Comparison of ENCODE assay signal across 8 cellular contexts in the genomic region with DNA sequence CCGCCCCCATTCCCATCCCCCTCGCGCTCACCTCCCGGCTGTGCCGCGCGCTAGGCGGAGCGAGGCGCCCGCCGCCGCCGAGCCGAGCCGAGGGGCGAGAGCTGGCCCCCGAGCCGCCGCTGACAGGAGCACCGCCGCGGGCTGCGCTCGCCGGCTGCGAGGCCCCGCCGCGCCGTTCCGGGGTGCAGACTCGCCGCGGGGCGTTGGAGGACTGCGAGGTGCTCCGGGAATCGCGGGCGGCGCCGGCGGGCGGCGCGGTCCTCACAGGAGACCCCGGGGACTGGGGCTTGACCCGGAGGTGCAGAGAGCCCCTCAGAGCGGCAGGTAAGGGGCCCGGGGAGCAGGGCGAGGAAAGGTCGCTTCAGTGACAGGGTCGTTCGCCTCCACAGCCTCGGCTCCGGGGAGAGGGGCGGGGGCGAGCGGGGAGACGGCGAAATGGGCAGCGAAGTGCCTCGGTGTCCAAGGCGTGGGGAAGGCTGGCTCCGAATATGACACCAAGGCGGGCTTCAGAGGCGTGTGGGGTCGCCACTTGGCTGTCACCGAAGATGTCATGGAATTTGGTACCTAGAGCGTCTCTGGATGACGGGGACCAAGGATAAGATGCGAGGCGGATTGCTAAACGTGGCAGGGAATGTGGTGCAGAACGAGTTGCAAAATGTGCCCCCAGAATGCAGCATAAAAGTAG. TPM values are rescaled to one million over a fixed set of nuclear protein-coding genes. Genes with fewer than 3 reads are reported as not detected.
DNase-seq lines count a peak whose midpoint lies in the region; ATAC-seq and TF ChIP-seq lines count a peak whose summit lies in the region.

No MANE protein-coding gene starts in this region.

- no peak for TF ChIP-seq POLR2A in vagina (IDR thresholded peaks at IDR 0.05)

- POLR2A ChIA-PET in CD4-positive, alpha-beta memory T cell (lab: Charles Lee; ENCODE audit: partially characterized antibody): interaction anchor here (0.6 to 2.4 kb wide), 2 partner anchors 9 to 243 kb away, joined by 3 to 23 read pairs; no protein-coding TSS in a partner anchor

- H3K4me1 ChIP-seq in CD4-positive, alpha-beta memory T cell (ENCODE audit: insufficient read depth, low read length): peaks cover 30% of the 10 kb centered on the region
- H3K4me1 ChIP-seq in parathyroid adenoma (peaks cover 6% of the 10 kb centered on the region), vagina (peaks cover 29% of the 10 kb centered on the region)

- CTCF ChIA-PET in CD4-positive, alpha-beta memory T cell (lab: Charles Lee; ENCODE audit: partially characterized antibody): interaction anchor here (0.6 to 1.4 kb wide), 4 partner anchors 8 to 294 kb away, joined by 3 to 4 read pairs (median 4); no protein-coding TSS in a partner anchor

- TF ChIP-seq CTCF in parathyroid adenoma (IDR thresholded peaks at IDR 0.05): no peak
- TF ChIP-seq CTCF in vagina (IDR thresholded peaks at IDR 0.05): no peak

- H3K4me3 ChIP-seq in CD4-positive, alpha-beta memory T cell (ENCODE audit: low read length in 2 of 2): peak overlapping the region; percentile 50 to 63
- H3K4me3 ChIP-seq in parathyroid adenoma (ENCODE audit: low read depth, low read length) (peak overlapping the region; percentile 79), vagina (peak overlapping the region; percentile 96)

- H3K36me3 Mint-ChIP-seq in CD4-positive, alpha-beta memory T cell: peaks cover 0 to 12% of the 10 kb centered on the region in 2 donors
- H3K36me3 Mint-ChIP-seq in activated T-helper 2 cell treated with anti-CD3 and anti-CD28 coated beads, Interferon-gamma antibody, Interleukin-2, Interleukin-4, amounts not matched to agents 10 μg/mL and 5 μg/mL and 100 μg/mL, durations not matched to agents 14 hours and 24 hours and 36 hours (ENCODE audit: low read depth): no peaks in the 10 kb centered on the region

- H3K4me3 Mint-ChIP-seq in CD4-positive, alpha-beta memory T cell: peak overlapping the region; percentile 85 to 92 (median 88)
- peak overlapping the region; percentile 74 for H3K4me3 Mint-ChIP-seq in activated T-helper 2 cell treated with anti-CD3 and anti-CD28 coated beads, Interferon-gamma antibody, Interleukin-2, Interleukin-4, amounts not matched to agents 10 μg/mL and 5 μg/mL and 100 μg/mL, durations not matched to agents 14 hours and 24 hours and 36 hours (ENCODE audit: low read depth)

- H2AFZ ChIP-seq in parathyroid adenoma: peak overlapping the region; percentile 65

- peak in 2 of 5 donors; percentile 5 to 71 for DNase-seq in CD4-positive, alpha-beta memory T cell
- peak; percentile 40 for DNase-seq in NCI-H69 (lab: John Stamatoyannopoulos, UW)
- DNase-seq in activated T-helper 2 cell treated with anti-CD3 and anti-CD28 coated beads, Interferon-gamma antibody, Interleukin-2, Interleukin-4, amounts not matched to agents 10 μg/mL and 5 μg/mL and 100 μg/mL, durations not matched to agents 14 hours and 24 hours and 36 hours (ENCODE audit: low spot score): peak; percentile 40
- peak; percentile 18 for DNase-seq in globus pallidus (ENCODE audit: low spot score)
- no peak for DNase-seq in vagina (ENCODE audit: extremely low spot score in 2 of 2)
- no peak for DNase-seq in DMS114 treated with DMSO at 0.1 percent for 48 hours (lab: John Stamatoyannopoulos, UW; ENCODE audit: unreplicated experiment)

- peak overlapping the region; percentile 63 to 90 (median 77) for H3K27ac Mint-ChIP-seq in CD4-positive, alpha-beta memory T cell
- H3K27ac Mint-ChIP-seq in activated T-helper 2 cell treated with anti-CD3 and anti-CD28 coated beads, Interferon-gamma antibody, Interleukin-2, Interleukin-4, amounts not matched to agents 10 μg/mL and 5 μg/mL and 100 μg/mL, durations not matched to agents 14 hours and 24 hours and 36 hours: no peak overlapping the region

- H3K27me3 Mint-ChIP-seq in CD4-positive, alpha-beta memory T cell: peaks cover 0 to 3% of the 10 kb centered on the region in 2 donors
- peaks cover 67% of the 10 kb centered on the region for H3K27me3 Mint-ChIP-seq in activated T-helper 2 cell treated with anti-CD3 and anti-CD28 coated beads, Interferon-gamma antibody, Interleukin-2, Interleukin-4, amounts not matched to agents 10 μg/mL and 5 μg/mL and 100 μg/mL, durations not matched to agents 14 hours and 24 hours and 36 hours (ENCODE audit: low read depth)

- ATAC-seq in GM21576 (IDR thresholded peaks at IDR 0.05; ENCODE audit: unreplicated experiment): peak; percentile 37

- H3K27ac ChIP-seq in CD4-positive, alpha-beta memory T cell (ENCODE audit: low read depth, low read length): peak overlapping the region; percentile 72
- H3K27ac ChIP-seq in parathyroid adenoma: peak overlapping the region; percentile 83
- H3K27ac ChIP-seq in vagina: peak overlapping the region; percentile 90

- H3K4me2 ChIP-seq in parathyroid adenoma (ENCODE audit: low read length): peak overlapping the region; percentile 73

- no peaks in the 10 kb centered on the region for H3K36me3 ChIP-seq in CD4-positive, alpha-beta memory T cell (ENCODE audit: insufficient read depth, low read length)
- H3K36me3 ChIP-seq in parathyroid adenoma (ENCODE audit: control insufficient read depth, insufficient read depth, low read length): no peaks in the 10 kb centered on the region
- H3K36me3 ChIP-seq in vagina: no peaks in the 10 kb centered on the region

- H3K9me3 ChIP-seq in CD4-positive, alpha-beta memory T cell (ENCODE audit: control insufficient read depth in 1 of 2, low read length in 2 of 2): no peaks in the 10 kb centered on the region
- H3K9me3 ChIP-seq in parathyroid adenoma (ENCODE audit: control insufficient read depth, low read length) (no peaks in the 10 kb centered on the region), vagina (no peaks in the 10 kb centered on the region)

- H3K79me2 ChIP-seq in parathyroid adenoma: peaks cover 23% of the 10 kb centered on the region

- H3K9ac ChIP-seq in parathyroid adenoma: peak overlapping the region; percentile 68

- H3K9me3 Mint-ChIP-seq in CD4-positive, alpha-beta memory T cell: no peaks in the 10 kb centered on the region
- H3K9me3 Mint-ChIP-seq in activated T-helper 2 cell treated with anti-CD3 and anti-CD28 coated beads, Interferon-gamma antibody, Interleukin-2, Interleukin-4, amounts not matched to agents 10 μg/mL and 5 μg/mL and 100 μg/mL, durations not matched to agents 14 hours and 24 hours and 36 hours: no peaks in the 10 kb centered on the region

- intact Hi-C loops in CD4-positive, alpha-beta memory T cell (cut with micrococcal nuclease): loop anchor here (5.0 kb wide), 2 partner anchors 544 to 1329 kb away; a partner anchor contains a TSS
- intact Hi-C loops in activated T-helper 2 cell treated with anti-CD3 and anti-CD28 coated beads, Interferon-gamma antibody, Interleukin-2, Interleukin-4, amounts not matched to agents 10 μg/mL and 5 μg/mL and 100 μg/mL, durations not matched to agents 14 hours and 24 hours and 36 hours (cut with micrococcal nuclease): loop anchor here (5.0 kb wide), 2 partner anchors 414 to 904 kb away; no protein-coding TSS in a partner anchor
- intact Hi-C loops in vagina (cut with DNase I): loop anchor here (5.0 kb wide), 1 partner anchor 264 kb away; no protein-coding TSS in a partner anchor

- H3K4me1 Mint-ChIP-seq in CD4-positive, alpha-beta memory T cell: peaks cover 23 to 37% (median 28%) of the 10 kb centered on the region in 4 donors
- H3K4me1 Mint-ChIP-seq in activated T-helper 2 cell treated with anti-CD3 and anti-CD28 coated beads, Interferon-gamma antibody, Interleukin-2, Interleukin-4, amounts not matched to agents 10 μg/mL and 5 μg/mL and 100 μg/mL, durations not matched to agents 14 hours and 24 hours and 36 hours (ENCODE audit: low read depth): peaks cover 33% of the 10 kb centered on the region

- no peaks in the 10 kb centered on the region for H3K27me3 ChIP-seq in CD4-positive, alpha-beta memory T cell (ENCODE audit: insufficient read depth, low read length)
- no peaks in the 10 kb centered on the region for H3K27me3 ChIP-seq in parathyroid adenoma (ENCODE audit: control insufficient read depth, insufficient read depth, low read length)
- H3K27me3 ChIP-seq in vagina: no peaks in the 10 kb centered on the region

RNA-seq across cellular contexts. Expression of a gene that starts 0.5 kb away (rescaled TPM):
- total RNA-seq in CD4-positive, alpha-beta memory T cell: 10 to 100 TPM; 30.0 to 37.8 TPM
- polyA plus RNA-seq in CD4-positive, alpha-beta memory T cell: 10 to 100 TPM in 1 of 2 donors, 1 to 10 TPM in 1; 1.3 to 14.2 TPM
- 1.5 and 1.7 TPM in 2 replicates for total RNA-seq in activated T-helper 2 cell treated with anti-CD3 and anti-CD28 coated beads, Interferon-gamma antibody, Interleukin-2, Interleukin-4, amounts not matched to agents 10 μg/mL and 5 μg/mL and 100 μg/mL, durations not matched to agents 14 hours and 24 hours and 36 hours
- 45.7 TPM for total RNA-seq in vagina

Comparison
In these comparisons a context has a peak if more than half of its experiments do, and no peak if none do; other contexts are left out.
1. DNase-seq: peak in NCI-H69 (single experiment), activated T-helper 2 cell treated with anti-CD3 and anti-CD28 coated beads, Interferon-gamma antibody, Interleukin-2, Interleukin-4, amounts not matched to agents 10 μg/mL and 5 μg/mL and 100 μg/mL, durations not matched to agents 14 hours and 24 hours and 36 hours (single experiment) and globus pallidus (single experiment); none in vagina (0 of 2) and DMS114 treated with DMSO at 0.1 percent for 48 hours (single experiment).
2. RNA of a gene that starts 0.5 kb away (total RNA-seq): 45.7 TPM in vagina (single experiment) and 30.0 to 37.8 TPM in CD4-positive, alpha-beta memory T cell; 1.5 to 1.7 TPM in activated T-helper 2 cell treated with anti-CD3 and anti-CD28 coated beads, Interferon-gamma antibody, Interleukin-2, Interleukin-4, amounts not matched to agents 10 μg/mL and 5 μg/mL and 100 μg/mL, durations not matched to agents 14 hours and 24 hours and 36 hours; every median in the first group is over 10 times any median in the second.
3. Peak in every context shown above with its lines, with median percentiles within 50 percentile points of each other: H3K27ac ChIP-seq and H3K4me3 ChIP-seq.